ENCODE assay signal across 19 cellular contexts in genomic region chr6:7119272-7119801, GRCh38. TPM values are rescaled to one million over a fixed set of nuclear protein-coding genes. Genes with fewer than 3 reads are reported as not detected.
DNase-seq lines count a peak whose midpoint lies in the region; ATAC-seq, FAIRE-seq and TF ChIP-seq lines count a peak whose summit lies in the region.
"Had no signal": no experiment of that assay in that cellular context is flagged by ENCODE, and none has a peak within 500 bp of the region (broad histone marks: within the 10 kb centered on the region; RNA-seq: fewer than 3 reads in every experiment).

No MANE protein-coding gene starts in this region.

- H3K4ac ChIP-seq in mesendoderm (ENCODE audit: low read depth, low read length), result peak overlapping the region; percentile 44

- H3K9me3 ChIP-seq in right atrium auricular region, result no peaks in the 10 kb centered on the region
- no peaks in the 10 kb centered on the region for H3K9me3 ChIP-seq in small intestine (ENCODE audit: control insufficient read depth, low read depth)
- H3K9me3 ChIP-seq: heart right ventricle, mucosa of descending colon, upper lobe of right lung had no signal

- intact Hi-C loops in Right ventricle myocardium superior (cut with DNase I), result no loop called here
- intact Hi-C loops in activated T-helper 1 cell treated with anti-CD3 and anti-CD28 coated beads, Interleukin-12 subunit alpha, Interleukin-12 subunit beta, Interleukin-2, Interleukin-4 antibody, amounts not matched to agents 30 ng/mL and 10 ng/mL and 1 ng/mL, durations not matched to agents 14 hours and 24 hours and 36 hours (cut with micrococcal nuclease), result no loop called here

- no peak for FAIRE-seq in small intestine (lab: Jason Lieb, UNC)
- FAIRE-seq: keratinocyte had no signal

- H3K18ac ChIP-seq in mesendoderm (ENCODE audit: low read length), result no peak overlapping the region

- peak overlapping the region; percentile 39 for H3K4me2 ChIP-seq in mesendoderm (ENCODE audit: low read length)

- no CpG with 5 or more reads among the region's 12 CpGs for WGBS in mesendoderm (ENCODE audit: extremely low coverage, insufficient coverage, low lambda C conversion rate)
- 81 to 84% (median 83%) methylated on average over 12 of the region's 12 CpGs for WGBS in small intestine, 3 donors

- peak overlapping the region; percentile 25 for H3K27ac Mint-ChIP-seq in activated T-helper 1 cell treated with anti-CD3 and anti-CD28 coated beads, Interleukin-12 subunit alpha, Interleukin-12 subunit beta, Interleukin-2, Interleukin-4 antibody, amounts not matched to agents 30 ng/mL and 10 ng/mL and 1 ng/mL, durations not matched to agents 14 hours and 24 hours and 36 hours

- H3K4me3 ChIP-seq in right atrium auricular region, result no peak overlapping the region
- no peak overlapping the region for H3K4me3 ChIP-seq in mesendoderm (ENCODE audit: low read length)
- H3K4me3 ChIP-seq in small intestine (ENCODE audit: low read depth in 1 of 2, low read length in 2 of 2), result no peak overlapping the region
- no peak overlapping the region for H3K4me3 ChIP-seq in foreskin fibroblast (ENCODE audit: low read depth in 1 of 2, low read length in 2 of 2)
- H3K4me3 ChIP-seq: coronary artery, heart right ventricle, mucosa of descending colon, upper lobe of right lung had no signal

- H3K27me3 ChIP-seq in right atrium auricular region (no peaks in the 10 kb centered on the region), mesendoderm (ENCODE audit: insufficient read depth, low read length, poor library complexity) (no peaks in the 10 kb centered on the region), small intestine (ENCODE audit: control insufficient read depth in 2 of 2, insufficient read depth in 2 of 2, low read length in 2 of 2) (no peaks in the 10 kb centered on the region)
- H3K27me3 ChIP-seq: heart right ventricle, upper lobe of right lung had no signal

- no peaks in the 10 kb centered on the region for H3K27me3 Mint-ChIP-seq in activated T-helper 1 cell treated with anti-CD3 and anti-CD28 coated beads, Interleukin-12 subunit alpha, Interleukin-12 subunit beta, Interleukin-2, Interleukin-4 antibody, amounts not matched to agents 30 ng/mL and 10 ng/mL and 1 ng/mL, durations not matched to agents 14 hours and 24 hours and 36 hours (ENCODE audit: insufficient read depth)
- H3K27me3 Mint-ChIP-seq: T-cell had no signal

- no peak overlapping the region for H4K5ac ChIP-seq in mesendoderm (ENCODE audit: low read length)

- peak overlapping the region; percentile 62 for H3K56ac ChIP-seq in mesendoderm (ENCODE audit: low read length)

- H3K9me3 Mint-ChIP-seq in activated T-helper 1 cell treated with anti-CD3 and anti-CD28 coated beads, Interleukin-12 subunit alpha, Interleukin-12 subunit beta, Interleukin-2, Interleukin-4 antibody, amounts not matched to agents 30 ng/mL and 10 ng/mL and 1 ng/mL, durations not matched to agents 14 hours and 24 hours and 36 hours, result no peaks in the 10 kb centered on the region
- H3K9me3 Mint-ChIP-seq: T-cell had no signal

- ATAC-seq in Right ventricle myocardium superior (ENCODE audit: poor library complexity), result no peak
- ATAC-seq: heart right ventricle, T-cell, upper lobe of right lung had no signal

- no peak overlapping the region for H4K8ac ChIP-seq in mesendoderm (ENCODE audit: low read depth, low read length)

- H3K4me1 Mint-ChIP-seq in activated T-helper 1 cell treated with anti-CD3 and anti-CD28 coated beads, Interleukin-12 subunit alpha, Interleukin-12 subunit beta, Interleukin-2, Interleukin-4 antibody, amounts not matched to agents 30 ng/mL and 10 ng/mL and 1 ng/mL, durations not matched to agents 14 hours and 24 hours and 36 hours (ENCODE audit: low read depth), result peaks cover 29% of the 10 kb centered on the region

- peaks cover 13% of the 10 kb centered on the region for H3K36me3 Mint-ChIP-seq in activated T-helper 1 cell treated with anti-CD3 and anti-CD28 coated beads, Interleukin-12 subunit alpha, Interleukin-12 subunit beta, Interleukin-2, Interleukin-4 antibody, amounts not matched to agents 30 ng/mL and 10 ng/mL and 1 ng/mL, durations not matched to agents 14 hours and 24 hours and 36 hours (ENCODE audit: low read depth)

- H2AK5ac ChIP-seq in mesendoderm (ENCODE audit: low read length), result no peak overlapping the region

- peak overlapping the region; percentile 54 for H3K23ac ChIP-seq in mesendoderm (ENCODE audit: low read length)

- peak overlapping the region; percentile 76 for H2BK120ac ChIP-seq in mesendoderm (ENCODE audit: low read depth, low read length)

- H2BK5ac ChIP-seq in mesendoderm (ENCODE audit: low read length), result peak overlapping the region; percentile 65

- H3K79me1 ChIP-seq in mesendoderm (ENCODE audit: low read length), result peaks cover 26% of the 10 kb centered on the region

- H3K36me3 ChIP-seq in right atrium auricular region (peaks cover 5% of the 10 kb centered on the region), mesendoderm (ENCODE audit: control insufficient read depth, insufficient read depth, low read length) (no peaks in the 10 kb centered on the region), small intestine (ENCODE audit: control insufficient read depth in 2 of 2, insufficient read depth in 2 of 2, low read length in 2 of 2) (no peaks in the 10 kb centered on the region)

- H3K79me2 ChIP-seq in mesendoderm (ENCODE audit: control insufficient read depth, insufficient read depth, low read length), result peaks cover 70% of the 10 kb centered on the region

- H3K4me1 ChIP-seq in right atrium auricular region, result peaks cover 0 to 37% of the 10 kb centered on the region in 2 donors
- H3K4me1 ChIP-seq in mesendoderm (ENCODE audit: control insufficient read depth, low read depth, low read length), result peaks cover 16% of the 10 kb centered on the region
- peaks cover 7 to 12% of the 10 kb centered on the region in 2 donors for H3K4me1 ChIP-seq in small intestine (ENCODE audit: control insufficient read depth in 2 of 2, insufficient read depth in 1 of 2, low read depth in 1 of 2, low read length in 1 of 2)

- H2BK15ac ChIP-seq in mesendoderm (replicated peaks; ENCODE audit: low read depth), result no peak overlapping the region

- peak; percentile 11 for DNase-seq in right atrium auricular region (ENCODE audit: low spot score)
- no peak for DNase-seq in Right ventricle myocardium superior
- no peak for DNase-seq in activated T-helper 1 cell treated with anti-CD3 and anti-CD28 coated beads, Interleukin-12 subunit alpha, Interleukin-12 subunit beta, Interleukin-2, Interleukin-4 antibody, amounts not matched to agents 30 ng/mL and 10 ng/mL and 1 ng/mL, durations not matched to agents 14 hours and 24 hours and 36 hours (ENCODE audit: low spot score)
- peak; percentile 67 for DNase-seq in mesendoderm
- DNase-seq in hepatic stellate cell (ENCODE audit: low spot score), result no peak
- no peak for DNase-seq in ecto neural progenitor cell (ENCODE audit: low spot score)
- DNase-seq in small intestine, result no peak
- DNase-seq in foreskin fibroblast, result no peak
- DNase-seq: activated CD4-positive, alpha-beta T cell treated with anti-CD3 and anti-CD28 coated beads for 1 hour; heart right ventricle; KBM-7; mucosa of descending colon; NCI-H1092; stimulated activated CD4-positive, alpha-beta T cell treated with anti-CD3 and anti-CD28 coated beads, Interleukin-4, amount 100 ng/mL, for 24 hours; stimulated activated CD8-positive, alpha-beta memory T cell treated with anti-CD3 and anti-CD28 coated beads, Interleukin-4, amount 100 ng/mL, for 48 hours; T-cell; upper lobe of right lung had no signal

- H3K4me3 Mint-ChIP-seq in activated T-helper 1 cell treated with anti-CD3 and anti-CD28 coated beads, Interleukin-12 subunit alpha, Interleukin-12 subunit beta, Interleukin-2, Interleukin-4 antibody, amounts not matched to agents 30 ng/mL and 10 ng/mL and 1 ng/mL, durations not matched to agents 14 hours and 24 hours and 36 hours, result no peak overlapping the region
- H3K4me3 Mint-ChIP-seq: T-cell had no signal

- peak overlapping the region; percentile 14 for H3K9ac ChIP-seq in mesendoderm (ENCODE audit: low read length)

- H3K27ac ChIP-seq in right atrium auricular region (no peak overlapping the region), mesendoderm (ENCODE audit: low read depth, low read length) (no peak overlapping the region), small intestine (ENCODE audit: low read depth in 1 of 2, low read length in 1 of 2) (no peak overlapping the region)
- H3K27ac ChIP-seq: coronary artery, upper lobe of right lung had no signal

- no peak for TF ChIP-seq CTCF in right atrium auricular region (IDR thresholded peaks at IDR 0.05)
- TF ChIP-seq CTCF in foreskin fibroblast (IDR thresholded peaks at IDR 0.05; ENCODE audit: low read depth, low read length), result no peak

RNA-seq across cellular contexts. Expression of gene RREB1, which starts 11.6 kb away (rescaled TPM):
- total RNA-seq in right atrium auricular region (10 to 100 TPM; 25.5 to 30.3 TPM), Right ventricle myocardium superior (34.2 TPM)
- total RNA-seq in activated T-helper 1 cell treated with anti-CD3 and anti-CD28 coated beads, Interleukin-12 subunit alpha, Interleukin-12 subunit beta, Interleukin-2, Interleukin-4 antibody, amounts not matched to agents 30 ng/mL and 10 ng/mL and 1 ng/mL, durations not matched to agents 14 hours and 24 hours and 36 hours, result 12.3 and 12.7 TPM in 2 replicates
- 12.6 TPM for polyA plus RNA-seq in mesendoderm (2013, experiment 1 of 2)
- 12.0 TPM for polyA plus RNA-seq in mesendoderm (2013, experiment 2 of 2)
- 10 to 100 TPM in 2 of 3 donors, 1 to 10 TPM in 1; 6.5 to 12.7 (median 10.3) TPM for polyA plus RNA-seq in small intestine

Comparison
In these comparisons a context has a peak if more than half of its experiments do, and no peak if none do; other contexts are left out.
1. DNase-seq: peak in right atrium auricular region (single experiment) and mesendoderm (single experiment); none in Right ventricle myocardium superior (single experiment), activated T-helper 1 cell treated with anti-CD3 and anti-CD28 coated beads, Interleukin-12 subunit alpha, Interleukin-12 subunit beta, Interleukin-2, Interleukin-4 antibody, amounts not matched to agents 30 ng/mL and 10 ng/mL and 1 ng/mL, durations not matched to agents 14 hours and 24 hours and 36 hours (single experiment), hepatic stellate cell (single experiment), ecto neural progenitor cell (single experiment), small intestine (single experiment) and foreskin fibroblast (0 of 2).